8 cellular contexts compared by ENCODE assay signal in genomic region chr4:68271851-68272756, GRCh38. TPM values are rescaled to one million over a fixed set of nuclear protein-coding genes. Genes with fewer than 3 reads are reported as not detected.
DNase-seq lines count a peak whose midpoint lies in the region; ATAC-seq, FAIRE-seq and TF ChIP-seq lines count a peak whose summit lies in the region.

No MANE protein-coding gene starts in this region.

- H3K27ac ChIP-seq in H1 (ENCODE audit: low read depth, low read length) (peak overlapping the region; percentile 7; the same call in 1 of the 2 replicates), mesendoderm (ENCODE audit: low read depth, low read length) (peak overlapping the region; percentile 57)

- peak overlapping the region; percentile 53; the same call in 1 of the 2 replicates for H2AK5ac ChIP-seq in H1 (ENCODE audit: low read depth, low read length)
- H2AK5ac ChIP-seq in mesendoderm (ENCODE audit: low read length): no peak overlapping the region

- peak overlapping the region; percentile 16 for H3K4me3 Mint-ChIP-seq in activated CD4-positive, alpha-beta T cell treated with anti-CD3 and anti-CD28 coated beads, Interleukin-2, amount 10 ng/mL, durations not matched to agents 7 days and 5 days

- POLR2A ChIA-PET in activated CD4-positive, alpha-beta T cell treated with anti-CD3 and anti-CD28 coated beads, Interleukin-2, amount 10 ng/mL, durations not matched to agents 7 days and 5 days (lab: Charles Lee): no interaction called here
- POLR2A ChIA-PET in H1 (lab: Charles Lee; ENCODE audit: partially characterized antibody): interaction anchor here (1.0 to 1.9 kb wide), 2 partner anchors 134 to 139 kb away, joined by 3 to 13 read pairs; no protein-coding TSS in a partner anchor

- H3K36me3 ChIP-seq in H1 (ENCODE audit: control insufficient read depth in 2 of 4, insufficient read depth in 4 of 4, low read length in 3 of 4) (peaks cover 0 to 13% (median 2%) of the 10 kb centered on the region in 4 experiments; a peak in 3 of 8 replicates), mesendoderm (ENCODE audit: control insufficient read depth, insufficient read depth, low read length) (no peaks in the 10 kb centered on the region)

- CTCF ChIA-PET in activated CD4-positive, alpha-beta T cell treated with anti-CD3 and anti-CD28 coated beads, Interleukin-2, amount 10 ng/mL, durations not matched to agents 7 days and 5 days (lab: Charles Lee): interaction anchor here (0.7 to 1.8 kb wide), 5 partner anchors 9 to 103 kb away, joined by 3 to 5 read pairs (median 4); no protein-coding TSS in a partner anchor
- CTCF ChIA-PET in H1 (lab: Charles Lee; ENCODE audit: partially characterized antibody): interaction anchor here (0.5 to 2.4 kb wide), 27 partner anchors 9 to 1379 kb away, joined by 3 to 18 read pairs (median 3); partner anchors contain the start of gene UGT2B15

- H2AFZ ChIP-seq in H1 (ENCODE audit: low read length): no peak overlapping the region

- no peak for TF ChIP-seq POLR2A in H1 (IDR thresholded peaks at IDR 0.05; ENCODE audit: control extremely low read depth in 1 of 2, low read depth in 2 of 2, low read length in 2 of 2)

- no peak for DNase-seq in activated CD4-positive, alpha-beta T cell treated with anti-CD3 and anti-CD28 coated beads, Interleukin-2, amount 10 ng/mL, durations not matched to agents 7 days and 5 days
- DNase-seq in activated CD4-positive, alpha-beta T cell treated with anti-CD3 and anti-CD28 coated beads for 4 hours: no peak
- DNase-seq in RPMI7951 (ENCODE audit: low read depth) (peak; percentile 44), H1 (ENCODE audit: low read depth in 1 of 2, low spot score in 2 of 2) (no peak), mesendoderm (peak; percentile 87), NCI-H1930 (lab: John Stamatoyannopoulos, UW) (no peak)

- H3K4me2 ChIP-seq in H1 (ENCODE audit: insufficient read depth in 1 of 2, low read depth in 2 of 2, low read length in 2 of 2) (peak overlapping the region; percentile 62 to 64), mesendoderm (ENCODE audit: low read length) (no peak overlapping the region)

- H3K27me3 Mint-ChIP-seq in activated CD4-positive, alpha-beta T cell treated with anti-CD3 and anti-CD28 coated beads, Interleukin-2, amount 10 ng/mL, durations not matched to agents 7 days and 5 days: peaks cover 12% of the 10 kb centered on the region

- H3K27me3 ChIP-seq in H1 (replicated peaks in 1 of 4; ENCODE audit: control insufficient read depth in 3 of 4, extremely low read depth in 1 of 4, insufficient read depth in 3 of 4, low read length in 3 of 4) (no peaks in the 10 kb centered on the region), mesendoderm (ENCODE audit: insufficient read depth, low read length, poor library complexity) (no peaks in the 10 kb centered on the region)

- H3K9ac ChIP-seq in H1 (replicated peaks in 1 of 4; ENCODE audit: extremely low read depth in 1 of 4, low read depth in 3 of 4, low read length in 3 of 4) (no peak overlapping the region), mesendoderm (ENCODE audit: low read length) (peak overlapping the region; percentile 65)

- H3K56ac ChIP-seq in H1 (replicated peaks; ENCODE audit: insufficient read length, low read depth, low read length) (no peak overlapping the region), mesendoderm (ENCODE audit: low read length) (peak overlapping the region; percentile 84)

- peak in 2 of 3 experiments; percentile 38 to 46; a peak in 2 of 4 replicates for TF ChIP-seq CTCF in H1 (IDR thresholded peaks at IDR 0.05; ENCODE audit: control extremely low read depth in 1 of 3, insufficient read depth in 1 of 3, low read depth in 1 of 3, low read length in 3 of 3)

- peak; percentile 66 to 71 for TF ChIP-seq RAD21 in H1 (IDR thresholded peaks at IDR 0.05 in 1 of 2, conservative IDR thresholded peaks at IDR 0.05 in 1 of 2; ENCODE audit: low read depth in 2 of 2, low read length in 2 of 2)

- H2BK120ac ChIP-seq in H1 (replicated peaks; ENCODE audit: low read depth, low read length): peak overlapping the region; percentile 2
- H2BK120ac ChIP-seq in mesendoderm (ENCODE audit: low read depth, low read length): no peak overlapping the region

- H3K14ac ChIP-seq in H1 (ENCODE audit: insufficient read length): no peak overlapping the region

- peaks cover 7% of the 10 kb centered on the region for H3K4me1 Mint-ChIP-seq in activated CD4-positive, alpha-beta T cell treated with anti-CD3 and anti-CD28 coated beads, Interleukin-2, amount 10 ng/mL, durations not matched to agents 7 days and 5 days

- no peak overlapping the region; the same call in 1 of the 2 replicates for H2BK12ac ChIP-seq in H1 (ENCODE audit: low read depth, low read length)

- no peak for TF ChIP-seq EP300 in H1 (IDR thresholded peaks at IDR 0.05; ENCODE audit: borderline replicate concordance in 1 of 2, low read depth in 2 of 2, low read length in 2 of 2)

- 0 out of 2 replicates have a peak, but pooled peaks cover 3% of the 10 kb centered on the region for H3K23me2 ChIP-seq in H1 (ENCODE audit: low read depth, low read length)

- peaks cover 2 to 15% (median 8%) of the 10 kb centered on the region in 4 experiments; a peak in 4 of 7 replicates for H3K4me1 ChIP-seq in H1 (replicated peaks in 1 of 4; ENCODE audit: control insufficient read depth in 3 of 4, insufficient read depth in 4 of 4, low read length in 3 of 4)
- H3K4me1 ChIP-seq in mesendoderm (ENCODE audit: control insufficient read depth, low read depth, low read length): peaks cover 7% of the 10 kb centered on the region

- ATAC-seq in GM19455 (IDR thresholded peaks at IDR 0.05; ENCODE audit: unreplicated experiment) (peak; percentile 87), HG03442 (IDR thresholded peaks at IDR 0.05; ENCODE audit: unreplicated experiment) (peak; percentile 63)

- 0 out of 2 replicates have a peak overlapping the region, but pooled peaks have one; percentile 60 for H3K18ac ChIP-seq in H1 (ENCODE audit: extremely low read depth, low read length)
- H3K18ac ChIP-seq in mesendoderm (ENCODE audit: low read length): no peak overlapping the region

- peaks cover 15 to 18% of the 10 kb centered on the region in 2 experiments for H3K9me3 ChIP-seq in H1 (ENCODE audit: insufficient read depth in 2 of 2, low read depth in 1 of 2, low read length in 1 of 2)

- H4K5ac ChIP-seq in H1 (ENCODE audit: insufficient read length, low read depth, low read length) (peak overlapping the region; percentile 70), mesendoderm (ENCODE audit: low read length) (peak overlapping the region; percentile 21)

- H2BK15ac ChIP-seq in H1 (ENCODE audit: low read length): no peak overlapping the region
- H2BK15ac ChIP-seq in mesendoderm (replicated peaks; ENCODE audit: low read depth): no peak overlapping the region

- H3K79me1 ChIP-seq in H1 (ENCODE audit: low read depth, low read length) (no peaks in the 10 kb centered on the region), mesendoderm (ENCODE audit: low read length) (no peaks in the 10 kb centered on the region)

- no peaks in the 10 kb centered on the region for H3K36me3 Mint-ChIP-seq in activated CD4-positive, alpha-beta T cell treated with anti-CD3 and anti-CD28 coated beads, Interleukin-2, amount 10 ng/mL, durations not matched to agents 7 days and 5 days (ENCODE audit: low read depth)

- no peak overlapping the region for H3K27ac Mint-ChIP-seq in activated CD4-positive, alpha-beta T cell treated with anti-CD3 and anti-CD28 coated beads, Interleukin-2, amount 10 ng/mL, durations not matched to agents 7 days and 5 days

- H4K8ac ChIP-seq in H1 (ENCODE audit: extremely low read depth, insufficient read depth, low read length) (no peak overlapping the region), mesendoderm (ENCODE audit: low read depth, low read length) (no peak overlapping the region)

- H3K9me3 Mint-ChIP-seq in activated CD4-positive, alpha-beta T cell treated with anti-CD3 and anti-CD28 coated beads, Interleukin-2, amount 10 ng/mL, durations not matched to agents 7 days and 5 days: no peaks in the 10 kb centered on the region

- H3K79me2 ChIP-seq in H1 (ENCODE audit: control insufficient read depth in 1 of 2, insufficient read depth in 2 of 2, low read length in 2 of 2): no peaks in the 10 kb centered on the region
- no peaks in the 10 kb centered on the region for H3K79me2 ChIP-seq in mesendoderm (ENCODE audit: control insufficient read depth, insufficient read depth, low read length)

- 34% methylated on average over 8 of the region's 13 CpGs; no CpG with 5 or more reads in 1 of the 2 experiments for WGBS in H1 (ENCODE audit: extremely low coverage in 1 of 2, insufficient coverage in 1 of 2, insufficient read length in 1 of 2, insufficient replicate concordance in 2 of 2, low coverage in 1 of 2, low lambda C conversion rate in 2 of 2, missing lambda C conversion rate in 1 of 2), 2 experiments
- no CpG with 5 or more reads among the region's 13 CpGs for WGBS in mesendoderm (ENCODE audit: extremely low coverage, insufficient coverage, low lambda C conversion rate)

- peak overlapping the region; percentile 45; the same call in 1 of the 2 replicates for H2BK5ac ChIP-seq in H1 (ENCODE audit: low read depth, low read length)
- H2BK5ac ChIP-seq in mesendoderm (ENCODE audit: low read length): peak overlapping the region; percentile 27

- H4K91ac ChIP-seq in H1 (replicated peaks; ENCODE audit: insufficient read length, low read length): no peak overlapping the region

- no peak overlapping the region for H3K4ac ChIP-seq in H1 (replicated peaks; ENCODE audit: insufficient read length, low read depth, low read length)
- H3K4ac ChIP-seq in mesendoderm (ENCODE audit: low read depth, low read length): peak overlapping the region; percentile 36

- H4K20me1 ChIP-seq in H1 (replicated peaks in 1 of 2; ENCODE audit: control insufficient read depth in 1 of 2, insufficient read depth in 2 of 2, low read length in 2 of 2): no peaks in the 10 kb centered on the region

- FAIRE-seq in H1 (lab: Jason Lieb, UNC): peak; percentile 88

- H3K4me3 ChIP-seq in H1 (ENCODE audit: extremely low read depth in 1 of 4, insufficient read depth in 2 of 4, low read depth in 3 of 4, low read length in 4 of 4) (peak overlapping the region in 2 of 4 experiments; percentile 8 to 48; a peak in 4 of 8 replicates), mesendoderm (ENCODE audit: low read length) (no peak overlapping the region)

- H2BK20ac ChIP-seq in H1 (ENCODE audit: low read length): 0 out of 2 replicates have a peak overlapping the region, but pooled peaks have one; percentile 40

- H3K23ac ChIP-seq in H1 (ENCODE audit: insufficient read length) (no peak overlapping the region), mesendoderm (ENCODE audit: low read length) (no peak overlapping the region)

RNA-seq across cellular contexts. Expression of gene TMPRSS11B, which starts 26.6 kb away (rescaled TPM):
- total RNA-seq in activated CD4-positive, alpha-beta T cell treated with anti-CD3 and anti-CD28 coated beads, Interleukin-2, amount 10 ng/mL, durations not matched to agents 7 days and 5 days: not detected
- total RNA-seq in RPMI7951 (2014; rRNA removed; shearing (Covaris generic)): not detected in 2 replicates
- not detected in 2 replicates for total RNA-seq in H1 (2021; fragmentation: NEBNext Ultra II Directional; extraction: Animal tissue kit (Norgen Biotek cat#: 25700))
- not detected in 2 replicates for polyA plus RNA-seq in H1 (2011; rRNA removed)
- not detected for polyA plus RNA-seq in H1 (2011; cell fraction: cytosol; rRNA removed)
- not detected for polyA plus RNA-seq in H1 (2011; cell fraction: nucleus; rRNA removed)
- polyA plus RNA-seq in H1 (2012, experiment 1 of 2): not detected in 4 replicates
- polyA plus RNA-seq in H1 (2012, experiment 2 of 2): not detected
- polyA plus RNA-seq in H1 (2013, experiment 1 of 2): not detected
- not detected for polyA plus RNA-seq in H1 (2013, experiment 2 of 2)
- not detected in 2 replicates for polyA minus RNA-seq in H1 (2011; rRNA and poly(A)+ RNA removed)
- polyA minus RNA-seq in H1 (2011; cell fraction: cytosol; rRNA and poly(A)+ RNA removed): not detected
- not detected for polyA minus RNA-seq in H1 (2011; cell fraction: nucleus; rRNA and poly(A)+ RNA removed)
- polyA plus RNA-seq in mesendoderm (2013, experiment 1 of 2): not detected
- not detected for polyA plus RNA-seq in mesendoderm (2013, experiment 2 of 2)

Comparison
In these comparisons a context has a peak if more than half of its experiments do, and no peak if none do; other contexts are left out.
1. DNase-seq: peak in RPMI7951 (single experiment) and mesendoderm (single experiment); none in activated CD4-positive, alpha-beta T cell treated with anti-CD3 and anti-CD28 coated beads, Interleukin-2, amount 10 ng/mL, durations not matched to agents 7 days and 5 days (single experiment), activated CD4-positive, alpha-beta T cell treated with anti-CD3 and anti-CD28 coated beads for 4 hours (0 of 2), H1 (0 of 2) and NCI-H1930 (0 of 2).